Comparison of ENCODE assay signal across 8 cellular contexts in the genomic region with DNA sequence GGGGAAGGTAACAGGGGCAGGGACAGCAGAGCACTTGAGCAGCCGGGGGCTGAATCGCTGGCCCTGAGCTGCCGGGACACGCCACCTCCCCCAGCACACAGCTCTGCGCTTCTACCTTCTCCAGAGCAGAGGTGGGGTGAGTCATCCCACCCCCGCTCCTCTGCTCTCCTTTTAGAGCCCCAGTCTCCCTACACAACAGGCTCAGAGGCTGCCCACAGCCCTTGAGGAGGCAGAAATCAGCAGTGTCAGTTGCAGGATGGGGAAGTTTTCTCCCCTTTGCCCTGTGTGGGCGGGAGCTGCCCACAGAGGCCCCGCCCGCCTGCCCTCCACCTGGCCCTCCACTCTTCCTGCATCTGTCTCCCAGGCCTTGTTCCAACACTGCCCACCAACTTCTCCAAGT.
A peak's percentile ranks its signal among the peaks of the same experiment; 100 is the strongest.
DNase-seq lines count a peak whose midpoint lies in the region; ATAC-seq and TF ChIP-seq lines count a peak whose summit lies in the region.

No MANE protein-coding gene starts in this region.

- BruUV-seq in Panc1 (replicated peaks; lab: Mats Ljungman, UMichigan): no TSS peak

- no peaks in the 10 kb centered on the region for H3K27me3 Mint-ChIP-seq in activated naive CD4-positive, alpha-beta T cell treated with anti-CD3 and anti-CD28 coated beads, Interleukin-2, amount 10 ng/mL, durations not matched to agents 7 days and 5 days
- no peaks in the 10 kb centered on the region for H3K27me3 Mint-ChIP-seq in stimulated activated memory B cell treated with anti-CD40 and anti-IgM and Interleukin-4, amounts not matched to agents 10 μg/mL and 1 μg/mL and 100 μg/mL, for 72 hours

- intact Hi-C loops in Panc1 (cut with micrococcal nuclease; ENCODE audit: unreplicated experiment) (no loop called here), right lobe of liver (cut with DNase I) (loop anchor here in 1 of 2 donors (10.0 kb wide), 1 partner anchor 182 kb away; no protein-coding TSS in a partner anchor), prostate gland (cut with DNase I) (no loop called here)

- H3K36me3 ChIP-seq in Panc1 (ENCODE audit: control insufficient read depth, insufficient read depth, low read length) (no peaks in the 10 kb centered on the region), right lobe of liver (no peaks in the 10 kb centered on the region), prostate gland (peaks cover 5 to 15% of the 10 kb centered on the region in 2 donors)

- peak overlapping the region; percentile 88 for H3K27ac Mint-ChIP-seq in activated naive CD4-positive, alpha-beta T cell treated with anti-CD3 and anti-CD28 coated beads, Interleukin-2, amount 10 ng/mL, durations not matched to agents 7 days and 5 days
- H3K27ac Mint-ChIP-seq in stimulated activated memory B cell treated with anti-CD40 and anti-IgM and Interleukin-4, amounts not matched to agents 10 μg/mL and 1 μg/mL and 100 μg/mL, for 72 hours: peak overlapping the region; percentile 96

- H3K9me3 ChIP-seq in Panc1 (ENCODE audit: control insufficient read depth, insufficient read depth, low read depth, low read length) (no peaks in the 10 kb centered on the region), right lobe of liver (no peaks in the 10 kb centered on the region), prostate gland (no peaks in the 10 kb centered on the region)

- peaks cover 73% of the 10 kb centered on the region for H3K36me3 Mint-ChIP-seq in activated naive CD4-positive, alpha-beta T cell treated with anti-CD3 and anti-CD28 coated beads, Interleukin-2, amount 10 ng/mL, durations not matched to agents 7 days and 5 days
- peaks cover 71% of the 10 kb centered on the region for H3K36me3 Mint-ChIP-seq in stimulated activated memory B cell treated with anti-CD40 and anti-IgM and Interleukin-4, amounts not matched to agents 10 μg/mL and 1 μg/mL and 100 μg/mL, for 72 hours

- in situ Hi-C loops in Panc1 (cut with HindIII; ENCODE audit: low pct_unique_long_range_greater_than_20kb, low sequenced_read_pairs): no loop called here

- H3K4me3 ChIP-seq in Panc1 (ENCODE audit: low read depth in 2 of 2, low read length in 2 of 2) (no peak overlapping the region), right lobe of liver (no peak overlapping the region), prostate gland (no peak overlapping the region)

- DNase-seq in Panc1 (ENCODE audit: low read depth, low spot score): no peak
- peak; percentile 60 for DNase-seq in activated naive CD4-positive, alpha-beta T cell treated with anti-CD3 and anti-CD28 coated beads, Interleukin-2, amount 10 ng/mL, durations not matched to agents 7 days and 5 days
- peak in 2 of 3 donors; percentile 30 to 55 for DNase-seq in right lobe of liver
- DNase-seq in prostate gland (ENCODE audit: low spot score): no peak
- DNase-seq in superior temporal gyrus (ENCODE audit: extremely low spot score): no peak

- H3K27me3 ChIP-seq in Panc1 (ENCODE audit: control insufficient read depth, insufficient read depth, low read length): no peaks in the 10 kb centered on the region
- no peaks in the 10 kb centered on the region for H3K27me3 ChIP-seq in right lobe of liver
- H3K27me3 ChIP-seq in prostate gland (replicated peaks; ENCODE audit: insufficient read depth): no peaks in the 10 kb centered on the region

- no peaks in the 10 kb centered on the region for H3K9me3 Mint-ChIP-seq in activated naive CD4-positive, alpha-beta T cell treated with anti-CD3 and anti-CD28 coated beads, Interleukin-2, amount 10 ng/mL, durations not matched to agents 7 days and 5 days
- H3K9me3 Mint-ChIP-seq in stimulated activated memory B cell treated with anti-CD40 and anti-IgM and Interleukin-4, amounts not matched to agents 10 μg/mL and 1 μg/mL and 100 μg/mL, for 72 hours: no peaks in the 10 kb centered on the region

- ATAC-seq in GM18861 (IDR thresholded peaks at IDR 0.05; ENCODE audit: unreplicated experiment): peak; percentile 64
- ATAC-seq in HG02938 (IDR thresholded peaks at IDR 0.05; ENCODE audit: unreplicated experiment): peak; percentile 57
- ATAC-seq in Panc1: peak; percentile 44; the same call in 1 of the 2 replicates
- peak; percentile 15 to 53 (median 40) for ATAC-seq in right lobe of liver
- ATAC-seq in stimulated activated memory B cell treated with anti-CD40 and anti-IgM and Interleukin-4, amounts not matched to agents 10 μg/mL and 1 μg/mL and 100 μg/mL, for 72 hours: peak; percentile 80

- H3K4me3 Mint-ChIP-seq in activated naive CD4-positive, alpha-beta T cell treated with anti-CD3 and anti-CD28 coated beads, Interleukin-2, amount 10 ng/mL, durations not matched to agents 7 days and 5 days: peak overlapping the region; percentile 38
- H3K4me3 Mint-ChIP-seq in stimulated activated memory B cell treated with anti-CD40 and anti-IgM and Interleukin-4, amounts not matched to agents 10 μg/mL and 1 μg/mL and 100 μg/mL, for 72 hours: peak overlapping the region; percentile 14

- H3K4me1 ChIP-seq in Panc1 (ENCODE audit: control insufficient read depth, insufficient read depth, low read length) (no peaks in the 10 kb centered on the region), right lobe of liver (no peaks in the 10 kb centered on the region), prostate gland (replicated peaks) (peaks cover 19% of the 10 kb centered on the region)

- H3K27ac ChIP-seq in Panc1 (ENCODE audit: low read length) (no peak overlapping the region), right lobe of liver (no peak overlapping the region), prostate gland (no peak overlapping the region)

- no peak for TF ChIP-seq POLR2A in right lobe of liver (IDR thresholded peaks at IDR 0.05)
- no peak for TF ChIP-seq POLR2A in prostate gland (IDR thresholded peaks at IDR 0.05)

- H3K4me1 Mint-ChIP-seq in activated naive CD4-positive, alpha-beta T cell treated with anti-CD3 and anti-CD28 coated beads, Interleukin-2, amount 10 ng/mL, durations not matched to agents 7 days and 5 days: peaks cover 50% of the 10 kb centered on the region
- peaks cover 82% of the 10 kb centered on the region for H3K4me1 Mint-ChIP-seq in stimulated activated memory B cell treated with anti-CD40 and anti-IgM and Interleukin-4, amounts not matched to agents 10 μg/mL and 1 μg/mL and 100 μg/mL, for 72 hours

- POLR2A ChIA-PET in Panc1 (lab: Charles Lee): no interaction called here

- TF ChIP-seq CTCF in Panc1 (IDR thresholded peaks at IDR 0.05) (no peak), right lobe of liver (IDR thresholded peaks at IDR 0.05) (no peak), prostate gland (IDR thresholded peaks at IDR 0.05) (no peak)

- WGBS in right lobe of liver (ENCODE audit: insufficient coverage, low coverage, low lambda C conversion rate, missing lambda C conversion rate): no CpG with 5 or more reads among the region's 9 CpGs
- 66% methylated on average over 9 of the region's 9 CpGs for WGBS in prostate gland

- CTCF ChIA-PET in Panc1 (lab: Charles Lee): no interaction called here
- CTCF ChIA-PET in activated naive CD4-positive, alpha-beta T cell treated with anti-CD3 and anti-CD28 coated beads, Interleukin-2, amount 10 ng/mL, durations not matched to agents 7 days and 5 days (lab: Charles Lee): interaction anchor here (1.0 to 3.8 kb wide), 5 partner anchors 9 to 184 kb away, joined by 3 to 26 read pairs (median 4); no protein-coding TSS in a partner anchor

Comparison
In these comparisons a context has a peak if more than half of its experiments do, and no peak if none do; other contexts are left out.
1. DNase-seq: peak in activated naive CD4-positive, alpha-beta T cell treated with anti-CD3 and anti-CD28 coated beads, Interleukin-2, amount 10 ng/mL, durations not matched to agents 7 days and 5 days (single experiment) and right lobe of liver (2 of 3); none in Panc1 (single experiment), prostate gland (single experiment) and superior temporal gyrus (single experiment).
2. Peak in every context shown above with its lines, with median percentiles within 50 percentile points of each other: ATAC-seq.